Comparison of ENCODE assay signal across 19 cellular contexts in genomic region chr13:97329331-97329730, GRCh38.
DNase-seq lines count a peak whose midpoint lies in the region; ATAC-seq, FAIRE-seq and TF ChIP-seq lines count a peak whose summit lies in the region.
"Had no signal": no experiment of that assay in that cellular context is flagged by ENCODE, and none has a peak within 500 bp of the region (broad histone marks: within the 10 kb centered on the region; RNA-seq: fewer than 3 reads in every experiment).

No MANE protein-coding gene starts in this region.

- H3K4me1 Mint-ChIP-seq in stimulated activated naive B cell treated with anti-CD40 and anti-IgM and Interleukin-4, amounts not matched to agents 10 μg/mL and 1 μg/mL and 100 μg/mL, for 72 hours, result peaks cover 7 to 12% of the 10 kb centered on the region in 2 donors

- no peaks in the 10 kb centered on the region for H3K27me3 Mint-ChIP-seq in stimulated activated naive B cell treated with anti-CD40 and anti-IgM and Interleukin-4, amounts not matched to agents 10 μg/mL and 1 μg/mL and 100 μg/mL, for 72 hours
- H3K27me3 Mint-ChIP-seq: activated B cell treated with CpG ODN at 0.5 μM for 24 hours, naive B cell, T-cell had no signal

- no peaks in the 10 kb centered on the region for H3K9me3 ChIP-seq in left ventricle myocardium inferior (replicated peaks)

- TF ChIP-seq CTCF in left ventricle myocardium inferior (IDR thresholded peaks at IDR 0.05; ENCODE audit: borderline replicate concordance), result no peak
- no peak for TF ChIP-seq CTCF in cardiac fibroblast (IDR thresholded peaks at IDR 0.05; ENCODE audit: low read depth, low read length)

- intact Hi-C loops in Right ventricle myocardium inferior (cut with DNase I), result no loop called here
- intact Hi-C loops in left ventricle myocardium inferior (cut with micrococcal nuclease), result no loop called here

- no peaks in the 10 kb centered on the region for H3K36me3 Mint-ChIP-seq in stimulated activated naive B cell treated with anti-CD40 and anti-IgM and Interleukin-4, amounts not matched to agents 10 μg/mL and 1 μg/mL and 100 μg/mL, for 72 hours
- H3K36me3 Mint-ChIP-seq: naive B cell had no signal

- H3K9me3 Mint-ChIP-seq in stimulated activated naive B cell treated with anti-CD40 and anti-IgM and Interleukin-4, amounts not matched to agents 10 μg/mL and 1 μg/mL and 100 μg/mL, for 72 hours, result no peaks in the 10 kb centered on the region
- H3K9me3 Mint-ChIP-seq: activated B cell treated with CpG ODN at 0.5 μM for 24 hours, naive B cell, T-cell had no signal

- H3K4me1 ChIP-seq in left ventricle myocardium inferior, result peaks cover 97% of the 10 kb centered on the region

- H3K4me3 Mint-ChIP-seq in stimulated activated naive B cell treated with anti-CD40 and anti-IgM and Interleukin-4, amounts not matched to agents 10 μg/mL and 1 μg/mL and 100 μg/mL, for 72 hours, result no peak overlapping the region
- H3K4me3 Mint-ChIP-seq: activated B cell treated with CpG ODN at 0.5 μM for 24 hours, naive B cell, T-cell had no signal

- FAIRE-seq in urothelium cell line (lab: Jason Lieb, UNC), result peak; percentile 78
- FAIRE-seq: A204.1, RCC 7860 had no signal

- no peaks in the 10 kb centered on the region for H3K27me3 ChIP-seq in left ventricle myocardium inferior (ENCODE audit: low read depth)

- no peak for DNase-seq in Right ventricle myocardium inferior (ENCODE audit: missing footprints)
- DNase-seq in left ventricle myocardium inferior, result no peak
- peak; percentile 33 to 61 for DNase-seq in cardiac fibroblast (ENCODE audit: low read depth in 2 of 2)
- peak; percentile 11 for DNase-seq in left kidney (ENCODE audit: low read depth, low spot score)
- DNase-seq in urothelium cell line (ENCODE audit: low spot score), result no peak
- no peak for DNase-seq in C1 segment of cervical spinal cord (lab: John Stamatoyannopoulos, UW)
- no peak for DNase-seq in stimulated activated naive B cell treated with anti-CD40 and anti-IgM and Interleukin-4, amounts not matched to agents 10 μg/mL and 1 μg/mL and 100 μg/mL, for 72 hours
- DNase-seq: activated B cell treated with CpG ODN at 0.5 μM for 24 hours; activated CD8-positive, alpha-beta memory T cell treated with anti-CD3 and anti-CD28 coated beads for 24 hours; activated gamma-delta T cell; DMS53; hypothalamus; naive B cell; NCI-H1048; stimulated activated CD4-positive, alpha-beta T cell treated with anti-CD3 and anti-CD28 coated beads, Interleukin-2, amount 100 ng/mL, for 48 hours; T-cell had no signal

- H3K27ac ChIP-seq in left ventricle myocardium inferior (replicated peaks), result no peak overlapping the region

- H3K4me3 ChIP-seq in left ventricle myocardium inferior (no peak overlapping the region), cardiac fibroblast (replicated peaks in 1 of 2; ENCODE audit: low read depth in 2 of 2, low read length in 2 of 2) (no peak overlapping the region)

- H3K27ac Mint-ChIP-seq in stimulated activated naive B cell treated with anti-CD40 and anti-IgM and Interleukin-4, amounts not matched to agents 10 μg/mL and 1 μg/mL and 100 μg/mL, for 72 hours, result no peak overlapping the region
- H3K27ac Mint-ChIP-seq: activated B cell treated with CpG ODN at 0.5 μM for 24 hours, naive B cell, T-cell had no signal

- H3K36me3 ChIP-seq in left ventricle myocardium inferior, result peaks cover 2% of the 10 kb centered on the region

- ATAC-seq in Right ventricle myocardium inferior (peak; percentile 27), GM21529 (IDR thresholded peaks at IDR 0.05; ENCODE audit: unreplicated experiment) (no peak)
- no peak for ATAC-seq in stimulated activated naive B cell treated with anti-CD40 and anti-IgM and Interleukin-4, amounts not matched to agents 10 μg/mL and 1 μg/mL and 100 μg/mL, for 72 hours (replicated peaks)
- ATAC-seq: T-cell had no signal

Comparison
In these comparisons a context has a peak if more than half of its experiments do, and no peak if none do; other contexts are left out.
1. DNase-seq: peak in cardiac fibroblast (2 of 2) and left kidney (single experiment); none in Right ventricle myocardium inferior (single experiment), left ventricle myocardium inferior (single experiment), urothelium cell line (single experiment), C1 segment of cervical spinal cord (0 of 14) and stimulated activated naive B cell treated with anti-CD40 and anti-IgM and Interleukin-4, amounts not matched to agents 10 μg/mL and 1 μg/mL and 100 μg/mL, for 72 hours (single experiment).